Comparison of ENCODE assay signal across 18 cellular contexts in genomic region chr19:50693064-50693975, GRCh38. TPM values are rescaled to one million over a fixed set of nuclear protein-coding genes. Genes with fewer than 3 reads are reported as not detected.
"Had no signal": no experiment of that assay in that cellular context is flagged by ENCODE, and none has a peak within 500 bp of the region (broad histone marks: within the 10 kb centered on the region; RNA-seq: fewer than 3 reads in every experiment).

No MANE protein-coding gene starts in this region.

- DNase-seq: activated CD4-positive, CD25-positive, alpha-beta regulatory T cell treated with anti-CD3 and anti-CD28 coated beads, Interleukin-2, amount 50 U/mL, for 72 hours; activated naive CD4-positive, alpha-beta T cell; activated naive CD8-positive, alpha-beta T cell treated with anti-CD3 and anti-CD28 coated beads, Interleukin-2, amount 10 ng/mL, durations not matched to agents 7 days and 5 days; activated T-cell treated with anti-CD3 and anti-CD28 coated beads for 4 hours; brain microvascular endothelial cell; effector memory CD8-positive, alpha-beta T cell; foreskin keratinocyte; kidney; left ventricle myocardium inferior; naive thymus-derived CD4-positive, alpha-beta T cell; stimulated activated CD4-positive, alpha-beta T cell treated with anti-CD3 and anti-CD28 coated beads, Interleukin-2, amount 100 ng/mL, for 48 hours; thyroid gland had no signal

- H3K36me3 ChIP-seq: brain microvascular endothelial cell, left ventricle myocardium inferior, thyroid gland had no signal

- ATAC-seq: effector memory CD8-positive, alpha-beta T cell; foreskin keratinocyte; naive thymus-derived CD4-positive, alpha-beta T cell; stimulated activated memory B cell treated with anti-CD40 and anti-IgM and Interleukin-4, amounts not matched to agents 10 μg/mL and 1 μg/mL and 100 μg/mL, for 72 hours had no signal

- H3K9me3 Mint-ChIP-seq: activated naive CD8-positive, alpha-beta T cell treated with anti-CD3 and anti-CD28 coated beads, Interleukin-2, amount 10 ng/mL, durations not matched to agents 7 days and 5 days; central memory CD8-positive, alpha-beta T cell; effector memory CD8-positive, alpha-beta T cell; stimulated activated memory B cell treated with anti-CD40 and anti-IgM and Interleukin-4, amounts not matched to agents 10 μg/mL and 1 μg/mL and 100 μg/mL, for 72 hours; T-helper 2 cell treated with Interferon-gamma antibody and Interleukin-4, amounts not matched to agents 5 μg/mL and 100 μg/mL, for 36 hours had no signal

- H3K36me3 Mint-ChIP-seq: activated naive CD8-positive, alpha-beta T cell treated with anti-CD3 and anti-CD28 coated beads, Interleukin-2, amount 10 ng/mL, durations not matched to agents 7 days and 5 days; stimulated activated memory B cell treated with anti-CD40 and anti-IgM and Interleukin-4, amounts not matched to agents 10 μg/mL and 1 μg/mL and 100 μg/mL, for 72 hours had no signal

- H3K27ac ChIP-seq: brain microvascular endothelial cell, foreskin keratinocyte, left ventricle myocardium inferior, thyroid gland had no signal

- H3K4me3 Mint-ChIP-seq: activated naive CD8-positive, alpha-beta T cell treated with anti-CD3 and anti-CD28 coated beads, Interleukin-2, amount 10 ng/mL, durations not matched to agents 7 days and 5 days; central memory CD8-positive, alpha-beta T cell; effector memory CD8-positive, alpha-beta T cell; stimulated activated memory B cell treated with anti-CD40 and anti-IgM and Interleukin-4, amounts not matched to agents 10 μg/mL and 1 μg/mL and 100 μg/mL, for 72 hours; T-helper 2 cell treated with Interferon-gamma antibody and Interleukin-4, amounts not matched to agents 5 μg/mL and 100 μg/mL, for 36 hours had no signal

- H3K27ac Mint-ChIP-seq: activated naive CD8-positive, alpha-beta T cell treated with anti-CD3 and anti-CD28 coated beads, Interleukin-2, amount 10 ng/mL, durations not matched to agents 7 days and 5 days; effector memory CD8-positive, alpha-beta T cell; naive thymus-derived CD4-positive, alpha-beta T cell; stimulated activated memory B cell treated with anti-CD40 and anti-IgM and Interleukin-4, amounts not matched to agents 10 μg/mL and 1 μg/mL and 100 μg/mL, for 72 hours; T-helper 2 cell treated with Interferon-gamma antibody and Interleukin-4, amounts not matched to agents 5 μg/mL and 100 μg/mL, for 36 hours had no signal

- H3K9me3 ChIP-seq: left ventricle myocardium inferior, thyroid gland had no signal

- H3K4me1 Mint-ChIP-seq: activated naive CD8-positive, alpha-beta T cell treated with anti-CD3 and anti-CD28 coated beads, Interleukin-2, amount 10 ng/mL, durations not matched to agents 7 days and 5 days; central memory CD8-positive, alpha-beta T cell; stimulated activated memory B cell treated with anti-CD40 and anti-IgM and Interleukin-4, amounts not matched to agents 10 μg/mL and 1 μg/mL and 100 μg/mL, for 72 hours had no signal

- H3K4me3 ChIP-seq: left ventricle myocardium inferior, thyroid gland had no signal

- H3K4me1 ChIP-seq: foreskin keratinocyte, thyroid gland had no signal

RNA-seq across cellular contexts. Expression of gene SHANK1, which starts 26.3 kb away (rescaled TPM):
- total RNA-seq: activated CD8-positive, alpha-beta memory T cell treated with anti-CD3 and anti-CD28 coated beads for 36 hours; activated naive CD8-positive, alpha-beta T cell treated with anti-CD3 and anti-CD28 coated beads, Interleukin-2, amount 10 ng/mL, durations not matched to agents 7 days and 5 days had no signal
- polyA plus RNA-seq: naive thymus-derived CD4-positive, alpha-beta T cell had no signal

RNA-seq across cellular contexts. Expression of gene C19orf81, which starts 44.1 kb away (rescaled TPM):
- total RNA-seq: foreskin keratinocyte, mononuclear cell, skeletal muscle tissue had no signal

RNA-seq across cellular contexts. Expression of gene SYT3, which starts 53.6 kb away (rescaled TPM):
- total RNA-seq: foreskin keratinocyte, mononuclear cell, skeletal muscle tissue had no signal
- polyA plus RNA-seq: foreskin keratinocyte had no signal
